In genomic region chr6:169858293-169858934, GRCh38 we compare ENCODE assay signal across 17 cellular contexts.
"Had no signal": no experiment of that assay in that cellular context is flagged by ENCODE, and none has a peak within 500 bp of the region (broad histone marks: within the 10 kb centered on the region; RNA-seq: fewer than 3 reads in every experiment).

No MANE protein-coding gene starts in this region.

- DNase-seq: activated CD4-positive, alpha-beta T cell treated with anti-CD3 and anti-CD28 coated beads, Interleukin-2, amount 50 U/mL, for 1 hour; activated effector memory CD4-positive, alpha-beta T cell treated with Interleukin-2 at 50 U/mL for 16 hours; activated T-cell treated with anti-CD3 and anti-CD28 coated beads, Interleukin-2, amount 50 U/mL, for 1 hour; erythroblast; glutamatergic neuron; right lobe of liver; SHP77 treated with DMSO at 0.1 percent for 48 hours; stimulated activated CD4-positive, alpha-beta T cell treated with anti-CD3 and anti-CD28 coated beads, Interleukin-2, amount 100 ng/mL, for 24 hours had no signal

- H3K9me3 ChIP-seq: right lobe of liver had no signal

- H3K4me3 ChIP-seq: left lung, neural progenitor cell, right lobe of liver had no signal

- H2AFZ ChIP-seq: neural progenitor cell had no signal

- H3K36me3 ChIP-seq: left lung, neural progenitor cell, right lobe of liver had no signal

- H3K4me1 Mint-ChIP-seq: endodermal cell, WTC11 had no signal

- H3K4me1 ChIP-seq: left lung, neural progenitor cell, right lobe of liver had no signal

- H3K9me3 Mint-ChIP-seq: activated naive CD4-positive, alpha-beta T cell treated with anti-CD3 and anti-CD28 coated beads, Interleukin-2, amount 50 U/mL, for 24 hours; central memory CD8-positive, alpha-beta T cell; stimulated activated naive CD8-positive, alpha-beta T cell treated with anti-CD3 and anti-CD28 coated beads, Interleukin-15, Interleukin-2, amounts not matched to agents 100 ng/mL and 50 ng/mL, for 24 hours had no signal

- H3K27ac Mint-ChIP-seq: activated naive CD4-positive, alpha-beta T cell treated with anti-CD3 and anti-CD28 coated beads, Interleukin-2, amount 50 U/mL, for 24 hours; dendritic cell treated with granulocyte-macrophage colony-stimulating factor and Interleukin-4, amounts not matched to agents 40 ng/mL and 50 ng/mL, for 4 days; endodermal cell; neural progenitor cell; stimulated activated naive CD8-positive, alpha-beta T cell treated with anti-CD3 and anti-CD28 coated beads, Interleukin-15, Interleukin-2, amounts not matched to agents 100 ng/mL and 50 ng/mL, for 24 hours; T-helper 1 cell treated with Interleukin-12 subunit alpha and Interleukin-12 subunit beta and Interleukin-4 antibody, amounts not matched to agents 30 μg/mL and 1 μg/mL, for 36 hours; WTC11 had no signal

- H3K27me3 ChIP-seq: left lung, neural progenitor cell, right lobe of liver had no signal

- H3K4me3 Mint-ChIP-seq: activated naive CD4-positive, alpha-beta T cell treated with anti-CD3 and anti-CD28 coated beads, Interleukin-2, amount 50 U/mL, for 24 hours; central memory CD8-positive, alpha-beta T cell; dendritic cell treated with granulocyte-macrophage colony-stimulating factor and Interleukin-4, amounts not matched to agents 40 ng/mL and 50 ng/mL, for 4 days; endodermal cell; neural progenitor cell; stimulated activated naive CD8-positive, alpha-beta T cell treated with anti-CD3 and anti-CD28 coated beads, Interleukin-15, Interleukin-2, amounts not matched to agents 100 ng/mL and 50 ng/mL, for 24 hours; T-helper 1 cell treated with Interleukin-12 subunit alpha and Interleukin-12 subunit beta and Interleukin-4 antibody, amounts not matched to agents 30 μg/mL and 1 μg/mL, for 36 hours; WTC11 had no signal

- H3K27me3 Mint-ChIP-seq: activated naive CD4-positive, alpha-beta T cell treated with anti-CD3 and anti-CD28 coated beads, Interleukin-2, amount 50 U/mL, for 24 hours; central memory CD8-positive, alpha-beta T cell; dendritic cell treated with granulocyte-macrophage colony-stimulating factor and Interleukin-4, amounts not matched to agents 40 ng/mL and 50 ng/mL, for 4 days; stimulated activated naive CD8-positive, alpha-beta T cell treated with anti-CD3 and anti-CD28 coated beads, Interleukin-15, Interleukin-2, amounts not matched to agents 100 ng/mL and 50 ng/mL, for 24 hours had no signal

- H3K27ac ChIP-seq: left lung, neural progenitor cell, right lobe of liver had no signal

- H3K4me2 ChIP-seq: neural progenitor cell had no signal

- ATAC-seq: left lung, right lobe of liver, WTC11 had no signal

- H3K36me3 Mint-ChIP-seq: neural progenitor cell had no signal
